Comparison of ENCODE assay signal across 1 cellular context in the genomic region with DNA sequence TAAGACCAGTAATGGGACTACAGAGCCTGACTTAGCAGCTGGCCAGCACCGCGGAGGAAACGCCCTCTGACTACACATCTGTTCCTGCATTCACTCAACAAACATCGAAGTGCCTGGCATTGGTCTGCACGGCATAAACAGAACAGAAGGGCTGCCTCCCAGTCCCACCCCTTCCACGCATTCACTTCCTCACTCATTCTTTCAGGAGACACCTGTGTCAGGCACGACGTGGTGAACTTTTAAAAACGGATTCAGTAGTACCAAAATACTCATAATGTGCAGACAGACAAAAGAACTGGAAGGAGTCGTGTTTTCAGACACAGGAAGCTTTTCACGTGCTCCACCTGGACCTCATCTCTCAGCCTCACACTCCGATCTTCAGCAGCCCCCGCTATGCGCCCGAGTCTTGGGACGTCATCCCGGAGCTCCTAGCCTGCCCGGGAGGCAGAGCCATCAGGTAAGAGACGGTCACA.
TF ChIP-seq lines count a peak whose summit lies in the region.

No MANE protein-coding gene starts in this region.

TF ChIP-seq in K562, 482 proteins besides CTCF, POLR2A, EP300 and RAD21 (continued from another document and continues in another):
- no peak for TF ChIP-seq CC2D1A (IDR thresholded peaks at IDR 0.05)
- TF ChIP-seq SMAD1 (IDR thresholded peaks at IDR 0.05; ENCODE audit: low read depth, low read length, partially characterized antibody): no peak
- no peak for TF ChIP-seq HNRNPK (IDR thresholded peaks at IDR 0.05; ENCODE audit: low read depth, low read length, poor library complexity, severe bottlenecking)
- TF ChIP-seq, protein P1, sequence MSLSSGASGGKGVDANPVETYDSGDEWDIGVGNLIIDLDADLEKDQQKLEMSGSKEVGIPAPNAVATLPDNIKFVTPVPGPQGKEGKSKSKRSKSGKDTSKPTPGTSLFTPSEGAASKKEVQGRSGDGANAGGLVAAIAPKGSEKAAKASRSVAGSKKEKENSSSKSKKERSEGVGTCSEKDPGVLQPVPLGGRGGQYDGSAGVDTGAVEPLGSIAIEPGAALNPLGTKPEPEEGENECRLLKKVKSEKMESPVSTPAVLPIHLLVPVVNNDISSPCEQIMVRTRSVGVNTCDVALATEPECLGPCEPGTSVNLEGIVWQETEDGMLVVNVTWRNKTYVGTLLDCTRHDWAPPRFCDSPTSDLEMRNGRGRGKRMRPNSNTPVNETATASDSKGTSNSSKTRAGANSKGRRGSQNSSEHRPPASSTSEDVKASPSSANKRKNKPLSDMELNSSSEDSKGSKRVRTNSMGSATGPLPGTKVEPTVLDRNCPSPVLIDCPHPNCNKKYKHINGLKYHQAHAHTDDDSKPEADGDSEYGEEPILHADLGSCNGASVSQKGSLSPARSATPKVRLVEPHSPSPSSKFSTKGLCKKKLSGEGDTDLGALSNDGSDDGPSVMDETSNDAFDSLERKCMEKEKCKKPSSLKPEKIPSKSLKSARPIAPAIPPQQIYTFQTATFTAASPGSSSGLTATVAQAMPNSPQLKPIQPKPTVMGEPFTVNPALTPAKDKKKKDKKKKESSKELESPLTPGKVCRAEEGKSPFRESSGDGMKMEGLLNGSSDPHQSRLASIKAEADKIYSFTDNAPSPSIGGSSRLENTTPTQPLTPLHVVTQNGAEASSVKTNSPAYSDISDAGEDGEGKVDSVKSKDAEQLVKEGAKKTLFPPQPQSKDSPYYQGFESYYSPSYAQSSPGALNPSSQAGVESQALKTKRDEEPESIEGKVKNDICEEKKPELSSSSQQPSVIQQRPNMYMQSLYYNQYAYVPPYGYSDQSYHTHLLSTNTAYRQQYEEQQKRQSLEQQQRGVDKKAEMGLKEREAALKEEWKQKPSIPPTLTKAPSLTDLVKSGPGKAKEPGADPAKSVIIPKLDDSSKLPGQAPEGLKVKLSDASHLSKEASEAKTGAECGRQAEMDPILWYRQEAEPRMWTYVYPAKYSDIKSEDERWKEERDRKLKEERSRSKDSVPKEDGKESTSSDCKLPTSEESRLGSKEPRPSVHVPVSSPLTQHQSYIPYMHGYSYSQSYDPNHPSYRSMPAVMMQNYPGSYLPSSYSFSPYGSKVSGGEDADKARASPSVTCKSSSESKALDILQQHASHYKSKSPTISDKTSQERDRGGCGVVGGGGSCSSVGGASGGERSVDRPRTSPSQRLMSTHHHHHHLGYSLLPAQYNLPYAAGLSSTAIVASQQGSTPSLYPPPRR (CRISPR knock-in tag; IDR thresholded peaks at IDR 0.05; ENCODE audit: borderline replicate concordance): no peak
- TF ChIP-seq CSDE1 (IDR thresholded peaks at IDR 0.05): no peak
- TF ChIP-seq KDM4B (IDR thresholded peaks at IDR 0.05; ENCODE audit: borderline replicate concordance in 2 of 2, low read depth in 1 of 2): 0 out of 4 replicates have a peak, but pooled peaks of 1 of the 2 experiments have one; percentile 25
- TF ChIP-seq PML (IDR thresholded peaks at IDR 0.05; ENCODE audit: low read length): no peak
- TF ChIP-seq ZNF3 (CRISPR knock-in tag; IDR thresholded peaks at IDR 0.05): peak; percentile 97
- TF ChIP-seq PRPF4 (IDR thresholded peaks at IDR 0.05; ENCODE audit: insufficient read depth, low read depth, low read length, poor library complexity, severe bottlenecking): no peak
- TF ChIP-seq BRD9 (IDR thresholded peaks at IDR 0.05; ENCODE audit: low read depth, partially characterized antibody): no peak
- no peak for TF ChIP-seq NCOA2 (IDR thresholded peaks at IDR 0.05; ENCODE audit: partially characterized antibody in 2 of 2)
- TF ChIP-seq, protein P2, sequence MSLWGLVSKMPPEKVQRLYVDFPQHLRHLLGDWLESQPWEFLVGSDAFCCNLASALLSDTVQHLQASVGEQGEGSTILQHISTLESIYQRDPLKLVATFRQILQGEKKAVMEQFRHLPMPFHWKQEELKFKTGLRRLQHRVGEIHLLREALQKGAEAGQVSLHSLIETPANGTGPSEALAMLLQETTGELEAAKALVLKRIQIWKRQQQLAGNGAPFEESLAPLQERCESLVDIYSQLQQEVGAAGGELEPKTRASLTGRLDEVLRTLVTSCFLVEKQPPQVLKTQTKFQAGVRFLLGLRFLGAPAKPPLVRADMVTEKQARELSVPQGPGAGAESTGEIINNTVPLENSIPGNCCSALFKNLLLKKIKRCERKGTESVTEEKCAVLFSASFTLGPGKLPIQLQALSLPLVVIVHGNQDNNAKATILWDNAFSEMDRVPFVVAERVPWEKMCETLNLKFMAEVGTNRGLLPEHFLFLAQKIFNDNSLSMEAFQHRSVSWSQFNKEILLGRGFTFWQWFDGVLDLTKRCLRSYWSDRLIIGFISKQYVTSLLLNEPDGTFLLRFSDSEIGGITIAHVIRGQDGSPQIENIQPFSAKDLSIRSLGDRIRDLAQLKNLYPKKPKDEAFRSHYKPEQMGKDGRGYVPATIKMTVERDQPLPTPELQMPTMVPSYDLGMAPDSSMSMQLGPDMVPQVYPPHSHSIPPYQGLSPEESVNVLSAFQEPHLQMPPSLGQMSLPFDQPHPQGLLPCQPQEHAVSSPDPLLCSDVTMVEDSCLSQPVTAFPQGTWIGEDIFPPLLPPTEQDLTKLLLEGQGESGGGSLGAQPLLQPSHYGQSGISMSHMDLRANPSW (CRISPR knock-in tag; IDR thresholded peaks at IDR 0.05): no peak
- TF ChIP-seq CBX3 (IDR thresholded peaks at IDR 0.05; ENCODE audit: borderline replicate concordance in 1 of 2, low read length in 2 of 2): peak in 1 of 2 experiments; percentile 23; a peak in 1 of 3 replicates
- TF ChIP-seq C11orf30 (IDR thresholded peaks at IDR 0.05; ENCODE audit: low read depth): no peak
- no peak for TF ChIP-seq HDGF (IDR thresholded peaks at IDR 0.05)
- TF ChIP-seq RBFOX2 (IDR thresholded peaks at IDR 0.05; ENCODE audit: low read depth, low read length): no peak
- TF ChIP-seq, protein P3, sequence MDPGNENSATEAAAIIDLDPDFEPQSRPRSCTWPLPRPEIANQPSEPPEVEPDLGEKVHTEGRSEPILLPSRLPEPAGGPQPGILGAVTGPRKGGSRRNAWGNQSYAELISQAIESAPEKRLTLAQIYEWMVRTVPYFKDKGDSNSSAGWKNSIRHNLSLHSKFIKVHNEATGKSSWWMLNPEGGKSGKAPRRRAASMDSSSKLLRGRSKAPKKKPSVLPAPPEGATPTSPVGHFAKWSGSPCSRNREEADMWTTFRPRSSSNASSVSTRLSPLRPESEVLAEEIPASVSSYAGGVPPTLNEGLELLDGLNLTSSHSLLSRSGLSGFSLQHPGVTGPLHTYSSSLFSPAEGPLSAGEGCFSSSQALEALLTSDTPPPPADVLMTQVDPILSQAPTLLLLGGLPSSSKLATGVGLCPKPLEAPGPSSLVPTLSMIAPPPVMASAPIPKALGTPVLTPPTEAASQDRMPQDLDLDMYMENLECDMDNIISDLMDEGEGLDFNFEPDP (CRISPR knock-in tag; IDR thresholded peaks at IDR 0.05): no peak
- no peak for TF ChIP-seq POLR2H (tag; IDR thresholded peaks at IDR 0.05; ENCODE audit: low read depth)
- no peak for TF ChIP-seq RBM14 (IDR thresholded peaks at IDR 0.05; ENCODE audit: borderline replicate concordance, insufficient read depth, low read depth, low read length)
- TF ChIP-seq, protein P4, sequence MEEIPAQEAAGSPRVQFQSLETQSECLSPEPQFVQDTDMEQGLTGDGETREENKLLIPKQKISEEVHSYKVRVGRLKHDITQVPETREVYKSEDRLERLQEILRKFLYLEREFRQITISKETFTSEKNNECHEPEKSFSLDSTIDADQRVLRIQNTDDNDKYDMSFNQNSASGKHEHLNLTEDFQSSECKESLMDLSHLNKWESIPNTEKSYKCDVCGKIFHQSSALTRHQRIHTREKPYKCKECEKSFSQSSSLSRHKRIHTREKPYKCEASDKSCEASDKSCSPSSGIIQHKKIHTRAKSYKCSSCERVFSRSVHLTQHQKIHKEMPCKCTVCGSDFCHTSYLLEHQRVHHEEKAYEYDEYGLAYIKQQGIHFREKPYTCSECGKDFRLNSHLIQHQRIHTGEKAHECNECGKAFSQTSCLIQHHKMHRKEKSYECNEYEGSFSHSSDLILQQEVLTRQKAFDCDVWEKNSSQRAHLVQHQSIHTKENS (CRISPR knock-in tag; IDR thresholded peaks at IDR 0.05): no peak
- TF ChIP-seq ZNF431 (CRISPR knock-in tag; IDR thresholded peaks at IDR 0.05): no peak
- TF ChIP-seq RBM22 (IDR thresholded peaks at IDR 0.05; ENCODE audit: low read depth, low read length, poor library complexity, severe bottlenecking): no peak
- no peak for TF ChIP-seq NCOR1 (IDR thresholded peaks at IDR 0.05)
- TF ChIP-seq SIX5 (IDR thresholded peaks at IDR 0.05; ENCODE audit: borderline replicate concordance in 1 of 2, insufficient read depth in 1 of 2, low read depth in 1 of 2, low read length in 2 of 2): no peak
- TF ChIP-seq, protein P5, sequence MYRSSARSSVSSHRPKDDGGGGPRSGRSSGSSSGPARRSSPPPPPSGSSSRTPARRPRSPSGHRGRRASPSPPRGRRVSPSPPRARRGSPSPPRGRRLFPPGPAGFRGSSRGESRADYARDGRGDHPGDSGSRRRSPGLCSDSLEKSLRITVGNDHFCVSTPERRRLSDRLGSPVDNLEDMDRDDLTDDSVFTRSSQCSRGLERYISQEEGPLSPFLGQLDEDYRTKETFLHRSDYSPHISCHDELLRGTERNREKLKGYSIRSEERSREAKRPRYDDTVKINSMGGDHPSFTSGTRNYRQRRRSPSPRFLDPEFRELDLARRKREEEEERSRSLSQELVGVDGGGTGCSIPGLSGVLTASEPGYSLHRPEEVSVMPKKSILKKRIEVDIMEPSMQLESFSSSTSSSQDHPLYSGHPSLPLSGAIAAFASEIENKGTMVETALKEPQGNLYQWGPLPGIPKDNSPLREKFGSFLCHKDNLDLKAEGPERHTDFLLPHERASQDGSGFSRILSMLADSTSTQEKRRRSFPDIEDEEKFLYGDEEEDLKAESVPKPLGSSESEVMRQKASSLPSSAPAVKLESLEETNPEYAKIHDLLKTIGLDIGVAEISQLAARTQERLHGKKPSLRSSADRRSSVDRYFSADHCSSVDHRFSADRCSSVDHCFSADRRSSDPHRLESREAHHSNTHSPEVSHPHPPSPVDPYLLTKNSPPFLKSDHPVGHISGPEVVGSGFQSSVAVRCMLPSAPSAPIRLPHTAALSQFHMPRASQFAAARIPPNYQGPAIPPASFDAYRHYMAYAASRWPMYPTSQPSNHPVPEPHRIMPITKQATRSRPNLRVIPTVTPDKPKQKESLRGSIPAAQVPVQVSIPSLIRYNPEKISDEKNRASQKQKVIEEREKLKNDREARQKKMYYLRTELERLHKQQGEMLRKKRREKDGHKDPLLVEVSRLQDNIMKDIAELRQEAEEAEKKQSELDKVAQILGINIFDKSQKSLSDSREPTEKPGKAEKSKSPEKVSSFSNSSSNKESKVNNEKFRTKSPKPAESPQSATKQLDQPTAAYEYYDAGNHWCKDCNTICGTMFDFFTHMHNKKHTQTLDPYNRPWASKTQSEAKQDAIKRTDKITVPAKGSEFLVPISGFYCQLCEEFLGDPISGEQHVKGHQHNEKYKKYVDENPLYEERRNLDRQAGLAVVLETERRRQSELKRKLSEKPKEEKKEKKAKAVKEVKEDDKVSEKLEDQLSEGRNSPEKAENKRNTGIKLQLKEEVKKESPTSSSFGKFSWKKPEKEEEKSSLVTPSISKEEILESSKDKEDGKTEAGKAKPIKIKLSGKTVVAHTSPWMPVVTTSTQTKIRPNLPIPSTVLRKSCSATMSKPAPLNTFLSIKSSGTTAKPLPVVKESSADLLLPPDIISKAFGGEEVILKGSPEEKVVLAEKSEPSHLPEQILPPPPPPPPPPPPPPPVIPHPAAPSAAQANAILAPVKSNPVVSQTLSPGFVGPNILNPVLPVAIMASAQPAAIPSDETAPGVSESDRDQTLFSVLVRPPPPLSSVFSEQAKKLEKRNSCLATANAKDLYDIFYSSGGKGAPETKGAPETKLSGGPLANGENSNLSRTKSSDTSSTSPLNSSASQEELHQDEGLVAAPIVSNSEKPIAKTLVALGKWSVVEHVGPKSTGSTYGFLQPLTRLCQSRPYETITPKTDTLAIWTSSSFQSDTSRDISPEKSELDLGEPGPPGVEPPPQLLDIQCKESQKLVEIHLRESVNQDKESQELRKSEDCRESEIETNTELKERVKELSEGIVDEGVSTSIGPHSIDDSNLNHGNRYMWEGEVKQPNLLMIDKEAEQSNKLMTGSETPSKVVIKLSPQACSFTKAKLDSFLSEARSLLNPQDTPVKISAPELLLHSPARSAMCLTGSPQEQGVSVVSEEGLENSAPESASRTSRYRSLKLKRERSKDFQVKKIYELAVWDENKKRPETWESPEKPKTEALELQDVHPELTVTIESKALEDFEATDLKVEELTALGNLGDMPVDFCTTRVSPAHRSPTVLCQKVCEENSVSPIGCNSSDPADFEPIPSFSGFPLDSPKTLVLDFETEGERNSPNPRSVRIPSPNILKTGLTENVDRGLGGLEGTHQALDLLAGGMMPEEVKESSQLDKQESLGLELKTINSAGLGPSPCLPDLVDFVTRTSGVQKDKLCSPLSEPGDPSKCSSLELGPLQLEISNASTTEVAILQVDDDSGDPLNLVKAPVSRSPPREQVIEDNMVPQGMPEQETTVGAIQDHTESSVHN (IDR thresholded peaks at IDR 0.05; ENCODE audit: borderline replicate concordance in 1 of 2, low read depth in 1 of 2): peak in 1 of 2 experiments; percentile 80; a peak in 2 of 4 replicates
- TF ChIP-seq, protein P6, sequence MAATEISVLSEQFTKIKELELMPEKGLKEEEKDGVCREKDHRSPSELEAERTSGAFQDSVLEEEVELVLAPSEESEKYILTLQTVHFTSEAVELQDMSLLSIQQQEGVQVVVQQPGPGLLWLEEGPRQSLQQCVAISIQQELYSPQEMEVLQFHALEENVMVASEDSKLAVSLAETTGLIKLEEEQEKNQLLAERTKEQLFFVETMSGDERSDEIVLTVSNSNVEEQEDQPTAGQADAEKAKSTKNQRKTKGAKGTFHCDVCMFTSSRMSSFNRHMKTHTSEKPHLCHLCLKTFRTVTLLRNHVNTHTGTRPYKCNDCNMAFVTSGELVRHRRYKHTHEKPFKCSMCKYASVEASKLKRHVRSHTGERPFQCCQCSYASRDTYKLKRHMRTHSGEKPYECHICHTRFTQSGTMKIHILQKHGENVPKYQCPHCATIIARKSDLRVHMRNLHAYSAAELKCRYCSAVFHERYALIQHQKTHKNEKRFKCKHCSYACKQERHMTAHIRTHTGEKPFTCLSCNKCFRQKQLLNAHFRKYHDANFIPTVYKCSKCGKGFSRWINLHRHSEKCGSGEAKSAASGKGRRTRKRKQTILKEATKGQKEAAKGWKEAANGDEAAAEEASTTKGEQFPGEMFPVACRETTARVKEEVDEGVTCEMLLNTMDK (IDR thresholded peaks at IDR 0.05; ENCODE audit: borderline replicate concordance, insufficient read depth, low read depth, low read length, poor library complexity, severe bottlenecking): no peak
- no peak for TF ChIP-seq SUPT5H (IDR thresholded peaks at IDR 0.05)
- no peak for TF ChIP-seq SP2 (IDR thresholded peaks at IDR 0.05; ENCODE audit: extremely low read depth, low read depth, low read length, poor library complexity, severe bottlenecking)
- TF ChIP-seq, protein P7, sequence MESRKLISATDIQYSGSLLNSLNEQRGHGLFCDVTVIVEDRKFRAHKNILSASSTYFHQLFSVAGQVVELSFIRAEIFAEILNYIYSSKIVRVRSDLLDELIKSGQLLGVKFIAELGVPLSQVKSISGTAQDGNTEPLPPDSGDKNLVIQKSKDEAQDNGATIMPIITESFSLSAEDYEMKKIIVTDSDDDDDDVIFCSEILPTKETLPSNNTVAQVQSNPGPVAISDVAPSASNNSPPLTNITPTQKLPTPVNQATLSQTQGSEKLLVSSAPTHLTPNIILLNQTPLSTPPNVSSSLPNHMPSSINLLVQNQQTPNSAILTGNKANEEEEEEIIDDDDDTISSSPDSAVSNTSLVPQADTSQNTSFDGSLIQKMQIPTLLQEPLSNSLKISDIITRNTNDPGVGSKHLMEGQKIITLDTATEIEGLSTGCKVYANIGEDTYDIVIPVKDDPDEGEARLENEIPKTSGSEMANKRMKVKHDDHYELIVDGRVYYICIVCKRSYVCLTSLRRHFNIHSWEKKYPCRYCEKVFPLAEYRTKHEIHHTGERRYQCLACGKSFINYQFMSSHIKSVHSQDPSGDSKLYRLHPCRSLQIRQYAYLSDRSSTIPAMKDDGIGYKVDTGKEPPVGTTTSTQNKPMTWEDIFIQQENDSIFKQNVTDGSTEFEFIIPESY (CRISPR knock-in tag; IDR thresholded peaks at IDR 0.05): peak; percentile 99
- no peak for TF ChIP-seq ZNF282 (CRISPR knock-in tag; IDR thresholded peaks at IDR 0.05)
